In genomic region chr5:4781312-4781711, GRCh38 we compare ENCODE assay signal across 33 cellular contexts.
"Had no signal": no experiment of that assay in that cellular context is flagged by ENCODE, and none has a peak within 500 bp of the region (broad histone marks: within the 10 kb centered on the region; RNA-seq: fewer than 3 reads in every experiment).

No MANE protein-coding gene starts in this region.

- H3K4me1 ChIP-seq: ascending aorta, breast epithelium, heart left ventricle had no signal

- H3K36me3 ChIP-seq: ascending aorta, breast epithelium, cardiac muscle cell, heart left ventricle had no signal

- H3K27me3 ChIP-seq: ascending aorta, breast epithelium, cardiac muscle cell, heart left ventricle had no signal

- H3K27ac ChIP-seq: ascending aorta, breast epithelium, cardiac muscle cell, coronary artery, dorsolateral prefrontal cortex, heart left ventricle had no signal

- H3K27me3 Mint-ChIP-seq: activated CD4-positive, alpha-beta memory T cell treated with anti-CD3 and anti-CD28 coated beads for 36 hours; activated CD4-positive, alpha-beta T cell treated with anti-CD3 and anti-CD28 coated beads for 36 hours; activated CD4-positive, alpha-beta T cell treated with anti-CD3 and anti-CD28 coated beads, Interleukin-2, amount 10 ng/mL, durations not matched to agents 24 days and 14 days; activated CD8-positive, alpha-beta memory T cell treated with anti-CD3 and anti-CD28 coated beads, Interleukin-2, amount 10 ng/mL, durations not matched to agents 7 days and 5 days; activated naive CD4-positive, alpha-beta T cell treated with anti-CD3 and anti-CD28 coated beads, Interleukin-2, amount 10 ng/mL, durations not matched to agents 7 days and 5 days; activated naive CD8-positive, alpha-beta T cell treated with anti-CD3 and anti-CD28 coated beads, Interleukin-2, amount 10 ng/mL, durations not matched to agents 7 days and 5 days; activated T-cell treated with anti-CD3 and anti-CD28 coated beads, Interleukin-2, amount 50 U/mL, for 24 hours; central memory CD8-positive, alpha-beta T cell; dendritic cell treated with granulocyte-macrophage colony-stimulating factor and Interleukin-4, amounts not matched to agents 40 ng/mL and 50 ng/mL, for 4 days; T-helper 17 cell had no signal

- H3K4me1 Mint-ChIP-seq: activated CD4-positive, alpha-beta T cell treated with anti-CD3 and anti-CD28 coated beads for 36 hours; activated CD4-positive, alpha-beta T cell treated with anti-CD3 and anti-CD28 coated beads, Interleukin-2, amount 10 ng/mL, durations not matched to agents 24 days and 14 days; activated CD8-positive, alpha-beta memory T cell treated with anti-CD3 and anti-CD28 coated beads, Interleukin-2, amount 10 ng/mL, durations not matched to agents 7 days and 5 days; activated naive CD4-positive, alpha-beta T cell treated with anti-CD3 and anti-CD28 coated beads, Interleukin-2, amount 10 ng/mL, durations not matched to agents 7 days and 5 days; activated naive CD8-positive, alpha-beta T cell treated with anti-CD3 and anti-CD28 coated beads, Interleukin-2, amount 10 ng/mL, durations not matched to agents 7 days and 5 days; brain; central memory CD8-positive, alpha-beta T cell; endodermal cell; T-helper 17 cell had no signal

- ATAC-seq: activated CD4-positive, alpha-beta T cell treated with anti-CD3 and anti-CD28 coated beads for 36 hours; activated CD8-positive, alpha-beta memory T cell treated with anti-CD3 and anti-CD28 coated beads, Interleukin-2, amount 10 ng/mL, durations not matched to agents 7 days and 5 days; activated CD8-positive, alpha-beta T cell treated with anti-CD3 and anti-CD28 coated beads, Interleukin-2, amount 10 ng/mL, durations not matched to agents 7 days and 5 days; activated naive CD4-positive, alpha-beta T cell treated with anti-CD3 and anti-CD28 coated beads, Interleukin-2, amount 50 U/mL, for 72 hours; activated T-cell treated with anti-CD3 and anti-CD28 coated beads, Interleukin-2, amount 50 U/mL, for 72 hours; esophagus mucosa; heart left ventricle; T-helper 17 cell had no signal

- H3K36me3 Mint-ChIP-seq: activated CD4-positive, alpha-beta memory T cell treated with anti-CD3 and anti-CD28 coated beads for 36 hours; activated CD8-positive, alpha-beta memory T cell treated with anti-CD3 and anti-CD28 coated beads, Interleukin-2, amount 10 ng/mL, durations not matched to agents 7 days and 5 days; activated naive CD4-positive, alpha-beta T cell treated with anti-CD3 and anti-CD28 coated beads, Interleukin-2, amount 10 ng/mL, durations not matched to agents 7 days and 5 days; activated naive CD4-positive, alpha-beta T cell treated with anti-CD3 and anti-CD28 coated beads, Interleukin-2, amount 50 U/mL, for 72 hours; activated naive CD8-positive, alpha-beta T cell treated with anti-CD3 and anti-CD28 coated beads, Interleukin-2, amount 10 ng/mL, durations not matched to agents 7 days and 5 days; brain had no signal

- FAIRE-seq: frontal cortex had no signal

- H3K4me3 ChIP-seq: ascending aorta, breast epithelium, cardiac muscle cell, coronary artery, dorsolateral prefrontal cortex, heart left ventricle had no signal

- DNase-seq: activated CD4-positive, alpha-beta memory T cell treated with anti-CD3 and anti-CD28 coated beads for 36 hours; activated CD4-positive, alpha-beta T cell treated with anti-CD3 and anti-CD28 coated beads for 36 hours; activated CD4-positive, alpha-beta T cell treated with anti-CD3 and anti-CD28 coated beads, Interleukin-2, amount 10 ng/mL, durations not matched to agents 24 days and 14 days; activated CD4-positive, CD25-positive, alpha-beta regulatory T cell; activated CD4-positive, CD25-positive, alpha-beta regulatory T cell treated with anti-CD3 and anti-CD28 coated beads, Interleukin-2, amount 50 U/mL, for 72 hours; activated CD8-positive, alpha-beta memory T cell treated with anti-CD3 and anti-CD28 coated beads, Interleukin-2, amount 10 ng/mL, durations not matched to agents 7 days and 5 days; activated CD8-positive, alpha-beta memory T cell treated with anti-CD3 and anti-CD28 coated beads, Interleukin-2, amount 50 U/mL, for 48 hours; activated CD8-positive, alpha-beta T cell treated with anti-CD3 and anti-CD28 coated beads, Interleukin-2, amount 10 ng/mL, durations not matched to agents 7 days and 5 days; activated gamma-delta T cell; activated naive CD4-positive, alpha-beta T cell; activated naive CD4-positive, alpha-beta T cell treated with anti-CD3 and anti-CD28 coated beads, Interleukin-2, amount 10 ng/mL, durations not matched to agents 7 days and 5 days; activated naive CD8-positive, alpha-beta T cell treated with anti-CD3 and anti-CD28 coated beads, Interleukin-2, amount 10 ng/mL, durations not matched to agents 7 days and 5 days; activated T-cell treated with anti-CD3 and anti-CD28 coated beads for 4 hours; activated T-cell treated with anti-CD3 and anti-CD28 coated beads, Interleukin-2, amount 50 U/mL, for 24 hours; activated T-cell treated with anti-CD3 and anti-CD28 coated beads, Interleukin-2, amount 50 U/mL, for 72 hours; dorsolateral prefrontal cortex; effector memory CD4-positive, alpha-beta T cell; endodermal cell; foreskin fibroblast; heart left ventricle; T-helper 17 cell; T1000 had no signal

- H3K9me3 Mint-ChIP-seq: endodermal cell had no signal

- H3K4me3 Mint-ChIP-seq: activated CD4-positive, alpha-beta memory T cell treated with anti-CD3 and anti-CD28 coated beads for 36 hours; activated CD4-positive, alpha-beta T cell treated with anti-CD3 and anti-CD28 coated beads for 36 hours; activated CD4-positive, alpha-beta T cell treated with anti-CD3 and anti-CD28 coated beads, Interleukin-2, amount 10 ng/mL, durations not matched to agents 24 days and 14 days; activated CD8-positive, alpha-beta memory T cell treated with anti-CD3 and anti-CD28 coated beads, Interleukin-2, amount 10 ng/mL, durations not matched to agents 7 days and 5 days; activated CD8-positive, alpha-beta T cell treated with anti-CD3 and anti-CD28 coated beads, Interleukin-2, amount 10 ng/mL, durations not matched to agents 7 days and 5 days; activated naive CD4-positive, alpha-beta T cell treated with anti-CD3 and anti-CD28 coated beads, Interleukin-2, amount 10 ng/mL, durations not matched to agents 7 days and 5 days; activated naive CD8-positive, alpha-beta T cell treated with anti-CD3 and anti-CD28 coated beads, Interleukin-2, amount 10 ng/mL, durations not matched to agents 7 days and 5 days; activated T-cell treated with anti-CD3 and anti-CD28 coated beads, Interleukin-2, amount 50 U/mL, for 24 hours; activated T-cell treated with anti-CD3 and anti-CD28 coated beads, Interleukin-2, amount 50 U/mL, for 72 hours; brain; central memory CD8-positive, alpha-beta T cell; dendritic cell treated with granulocyte-macrophage colony-stimulating factor and Interleukin-4, amounts not matched to agents 40 ng/mL and 50 ng/mL, for 4 days; endodermal cell; T-helper 17 cell; T-helper 2 cell treated with Interferon-gamma antibody and Interleukin-4, amounts not matched to agents 5 μg/mL and 100 μg/mL, for 36 hours had no signal

- H3K27ac Mint-ChIP-seq: activated CD4-positive, alpha-beta memory T cell treated with anti-CD3 and anti-CD28 coated beads for 36 hours; activated CD4-positive, alpha-beta T cell treated with anti-CD3 and anti-CD28 coated beads for 36 hours; activated CD4-positive, alpha-beta T cell treated with anti-CD3 and anti-CD28 coated beads, Interleukin-2, amount 10 ng/mL, durations not matched to agents 24 days and 14 days; activated CD8-positive, alpha-beta memory T cell treated with anti-CD3 and anti-CD28 coated beads, Interleukin-2, amount 10 ng/mL, durations not matched to agents 7 days and 5 days; activated CD8-positive, alpha-beta T cell treated with anti-CD3 and anti-CD28 coated beads, Interleukin-2, amount 10 ng/mL, durations not matched to agents 7 days and 5 days; activated naive CD4-positive, alpha-beta T cell treated with anti-CD3 and anti-CD28 coated beads, Interleukin-2, amount 10 ng/mL, durations not matched to agents 7 days and 5 days; activated naive CD4-positive, alpha-beta T cell treated with anti-CD3 and anti-CD28 coated beads, Interleukin-2, amount 50 U/mL, for 72 hours; activated naive CD8-positive, alpha-beta T cell treated with anti-CD3 and anti-CD28 coated beads, Interleukin-2, amount 10 ng/mL, durations not matched to agents 7 days and 5 days; activated T-cell treated with anti-CD3 and anti-CD28 coated beads, Interleukin-2, amount 50 U/mL, for 24 hours; activated T-cell treated with anti-CD3 and anti-CD28 coated beads, Interleukin-2, amount 50 U/mL, for 72 hours; dendritic cell treated with granulocyte-macrophage colony-stimulating factor and Interleukin-4, amounts not matched to agents 40 ng/mL and 50 ng/mL, for 4 days; endodermal cell; T-helper 17 cell; T-helper 2 cell treated with Interferon-gamma antibody and Interleukin-4, amounts not matched to agents 5 μg/mL and 100 μg/mL, for 36 hours had no signal
